Comparison of ENCODE assay signal across 8 cellular contexts in the genomic region with DNA sequence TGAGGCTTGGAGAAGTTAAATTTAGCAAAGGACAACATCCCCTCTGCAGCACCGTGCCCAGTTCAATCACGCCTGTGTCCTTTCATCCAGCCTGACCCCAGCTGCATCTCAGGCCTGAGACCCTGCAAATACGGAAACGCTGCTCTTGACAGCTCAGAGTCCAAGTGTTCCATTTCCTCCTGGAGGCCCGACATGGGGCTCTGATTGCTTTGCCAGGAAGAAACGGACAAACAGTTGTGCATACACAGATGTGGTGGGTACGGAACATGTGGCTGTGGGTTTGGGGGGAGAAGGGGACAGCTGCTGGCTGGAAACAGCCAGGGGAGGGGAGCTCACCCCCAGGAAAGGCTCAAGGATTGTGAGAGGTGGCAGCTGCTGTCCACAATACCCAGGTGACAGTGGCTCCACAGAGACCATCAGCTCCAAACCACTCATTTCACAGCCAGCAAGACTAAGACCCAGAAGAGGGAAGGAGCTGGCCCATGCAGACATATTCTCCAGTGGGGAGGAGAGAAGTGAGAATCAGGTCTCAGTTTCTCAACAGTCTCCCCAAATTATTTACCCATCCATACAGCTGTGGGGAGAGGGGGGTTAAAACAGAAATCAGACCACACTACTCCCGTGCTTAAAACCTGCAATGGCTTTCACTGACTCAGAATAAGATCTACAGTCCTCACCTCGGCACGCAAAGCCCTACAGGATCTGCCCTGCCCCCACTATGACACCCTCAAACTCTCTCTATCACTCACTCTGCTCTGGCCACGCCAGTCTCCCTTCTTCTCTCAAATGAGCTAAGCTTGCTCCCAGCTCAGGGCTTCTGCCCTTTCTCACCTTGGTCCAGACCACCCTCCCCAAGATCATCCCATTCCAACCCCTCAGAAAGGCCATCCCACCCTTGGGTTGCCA.
DNase-seq lines count a peak whose midpoint lies in the region; ATAC-seq and TF ChIP-seq lines count a peak whose summit lies in the region.

No MANE protein-coding gene starts in this region.

- H3K9me3 ChIP-seq in uterus, result no peaks in the 10 kb centered on the region

- TF ChIP-seq POLR2A in GM18526 (IDR thresholded peaks at IDR 0.05; ENCODE audit: extremely low read depth, insufficient read length) (peak; percentile 46), lower leg skin (IDR thresholded peaks at IDR 0.05) (no peak), uterus (IDR thresholded peaks at IDR 0.05) (no peak)

- intact Hi-C loops in lower leg skin (cut with DNase I; ENCODE audit: low total_unique reads) (no loop called here), uterus (cut with DNase I; ENCODE audit: low total_unique reads) (no loop called here)

- H3K36me3 ChIP-seq in uterus, result no peaks in the 10 kb centered on the region

- H3K27ac ChIP-seq in layer of hippocampus (ENCODE audit: low read depth, low read length), result peak overlapping the region; percentile 88
- no peak overlapping the region for H3K27ac ChIP-seq in uterus

- WGBS in lower leg skin, 2 donors, result 48 to 62% methylated on average over 11 of the region's 11 CpGs

- ATAC-seq in HG02759 (IDR thresholded peaks at IDR 0.05; ENCODE audit: unreplicated experiment), result peak; percentile 71

- peak; percentile 40 to 42 for DNase-seq in activated CD4-positive, alpha-beta T cell treated with anti-CD3 and anti-CD28 coated beads for 4 hours
- no peak for DNase-seq in NCI-H82 treated with DMSO at 0.1 percent for 48 hours (lab: John Stamatoyannopoulos, UW; ENCODE audit: unreplicated experiment)
- no peak for DNase-seq in lower leg skin (ENCODE audit: low spot score in 2 of 2)
- DNase-seq in uterus, result no peak
- DNase-seq in SW480 (ENCODE audit: low spot score), result no peak

- H3K4me3 ChIP-seq in lower leg skin (ENCODE audit: low read depth, poor library complexity, severe bottlenecking) (no peak overlapping the region), uterus (no peak overlapping the region)

- TF ChIP-seq CTCF in lower leg skin (IDR thresholded peaks at IDR 0.05) (no peak), uterus (IDR thresholded peaks at IDR 0.05) (no peak)

- H3K4me1 ChIP-seq in uterus, result no peaks in the 10 kb centered on the region

- H3K27me3 ChIP-seq in layer of hippocampus (ENCODE audit: control insufficient read depth, insufficient read depth, low read length) (no peaks in the 10 kb centered on the region), uterus (no peaks in the 10 kb centered on the region)

Comparison
In these comparisons a context has a peak if more than half of its experiments do, and no peak if none do; other contexts are left out.
1. DNase-seq: peak in activated CD4-positive, alpha-beta T cell treated with anti-CD3 and anti-CD28 coated beads for 4 hours (2 of 2); none in NCI-H82 treated with DMSO at 0.1 percent for 48 hours (single experiment), lower leg skin (0 of 2), uterus (0 of 2) and SW480 (single experiment).